Comparison of ENCODE assay signal across 19 cellular contexts in genomic region chr15:42151736-42152135, GRCh38. TPM values are rescaled to one million over a fixed set of nuclear protein-coding genes. Genes with fewer than 3 reads are reported as not detected.
DNase-seq lines count a peak whose midpoint lies in the region; ATAC-seq and TF ChIP-seq lines count a peak whose summit lies in the region.
"Had no signal": no experiment of that assay in that cellular context is flagged by ENCODE, and none has a peak within 500 bp of the region (broad histone marks: within the 10 kb centered on the region; RNA-seq: fewer than 3 reads in every experiment).

No MANE protein-coding gene starts in this region.

- no peak for ATAC-seq in lung (ENCODE audit: insufficient read depth, low FRiP score)
- ATAC-seq: activated CD4-positive, CD25-positive, alpha-beta regulatory T cell treated with anti-CD3 and anti-CD28 coated beads, Interleukin-2, amount 50 U/mL, for 24 hours; HCT116 had no signal

- no peaks in the 10 kb centered on the region for H3K36me3 ChIP-seq in lung (ENCODE audit: control insufficient read depth in 2 of 2, insufficient read depth in 2 of 2, low read length in 2 of 2)
- H3K36me3 ChIP-seq in skeletal muscle tissue (ENCODE audit: control insufficient read depth in 3 of 3, insufficient read depth in 3 of 3, low read length in 3 of 3), result no peaks in the 10 kb centered on the region
- H3K36me3 ChIP-seq in tibial nerve, result no peaks in the 10 kb centered on the region

- H3K9ac ChIP-seq in skeletal muscle tissue (ENCODE audit: low read depth in 1 of 3, low read length in 3 of 3), result peak overlapping the region in 1 of 3 donors; percentile 66

- peaks cover 0 to 12% of the 10 kb centered on the region in 2 donors for H3K4me1 ChIP-seq in lung (ENCODE audit: control insufficient read depth in 2 of 2, insufficient read depth in 2 of 2, low read length in 2 of 2)
- peaks cover 30 to 54% (median 41%) of the 10 kb centered on the region in 3 donors for H3K4me1 ChIP-seq in skeletal muscle tissue (ENCODE audit: control insufficient read depth in 3 of 3, insufficient read depth in 3 of 3, low read length in 3 of 3)
- peaks cover 0 to 12% (median 2%) of the 10 kb centered on the region in 4 donors for H3K4me1 ChIP-seq in tibial nerve

- H3K27ac ChIP-seq in lung (ENCODE audit: low read depth in 1 of 2, low read length in 1 of 2) (peak overlapping the region; percentile 49 to 58), skeletal muscle tissue (ENCODE audit: low read depth, low read length) (peak overlapping the region; percentile 90), tibial nerve (peak overlapping the region in 1 of 4 donors; percentile 11)

- H3K4me3 ChIP-seq in lung (no peak overlapping the region), skeletal muscle tissue (ENCODE audit: low read length in 3 of 3) (no peak overlapping the region), tibial nerve (no peak overlapping the region)

- H3K9me3 ChIP-seq in lung (ENCODE audit: control insufficient read depth in 2 of 2, insufficient read depth in 1 of 2, low read length in 1 of 2) (no peaks in the 10 kb centered on the region), skeletal muscle tissue (ENCODE audit: control insufficient read depth in 3 of 3, low read length in 3 of 3) (no peaks in the 10 kb centered on the region), tibial nerve (no peaks in the 10 kb centered on the region)

- DNase-seq in NCI-H82 treated with DMSO at 0.1 percent for 48 hours (lab: John Stamatoyannopoulos, UW; ENCODE audit: unreplicated experiment) (peak; percentile 7), dermis blood vessel endothelial cell (peak; percentile 39), lung (ENCODE audit: low spot score) (no peak), DMS153 (lab: John Stamatoyannopoulos, UW) (no peak), tibial nerve (ENCODE audit: low spot score in 2 of 2) (no peak)
- no peak for DNase-seq in activated effector memory CD4-positive, alpha-beta T cell treated with Interleukin-2 at 50 U/mL for 16 hours
- DNase-seq in activated T-cell treated with anti-CD3 and anti-CD28 coated beads, Interleukin-2, amount 50 U/mL, for 1 hour, result no peak
- DNase-seq: central memory CD4-positive, alpha-beta T cell; NCI-H1105; NCI-H2171; SHP77 had no signal

- TF ChIP-seq POLR2A in tibial nerve (IDR thresholded peaks at IDR 0.05), result no peak

- TF ChIP-seq EP300 in tibial nerve (IDR thresholded peaks at IDR 0.05), result no peak

- TF ChIP-seq CTCF in lung (IDR thresholded peaks at IDR 0.05; ENCODE audit: control extremely low read depth, extremely low read depth) (no peak), tibial nerve (IDR thresholded peaks at IDR 0.05) (no peak)

- 57 to 67% methylated on average over 4 of the region's 4 CpGs for WGBS in lung, 2 donors
- WGBS in tibial nerve, 2 donors, result 13 to 26% methylated on average over 4 of the region's 4 CpGs

- H3K27me3 ChIP-seq in lung (ENCODE audit: control insufficient read depth, insufficient read depth), result no peaks in the 10 kb centered on the region
- H3K27me3 ChIP-seq in skeletal muscle tissue (ENCODE audit: control insufficient read depth in 3 of 3, insufficient read depth in 3 of 3, low read length in 3 of 3), result peaks cover 0 to 2% (median 0%) of the 10 kb centered on the region in 3 donors
- no peaks in the 10 kb centered on the region for H3K27me3 ChIP-seq in tibial nerve

RNA-seq across cellular contexts. Expression of gene PLA2G4F, which starts 4.7 kb away (rescaled TPM):
- total RNA-seq in dermis blood vessel endothelial cell, result not detected in 2 replicates
- 100 to 1,000 TPM in 1 of 2 donors, 10 to 100 TPM in 1; 10.9 to 116 TPM for total RNA-seq in lung
- polyA plus RNA-seq in lung, result 10 to 100 TPM; 18.9 to 64.7 TPM
- total RNA-seq in skeletal muscle tissue, result not detected
- not detected for total RNA-seq in tibial nerve
- total RNA-seq: mononuclear cell; subcutaneous adipose tissue; T-helper 2 cell treated with Interferon-gamma antibody and Interleukin-4, amounts not matched to agents 100 ng/mL and 5 ng/mL, for 36 hours had no signal
- polyA plus RNA-seq: IgD-negative memory B cell had no signal

RNA-seq across cellular contexts. Expression of gene VPS39, which starts 56.4 kb away (rescaled TPM):
- total RNA-seq in dermis blood vessel endothelial cell, result 47.0 and 53.4 TPM in 2 replicates
- total RNA-seq in lung, result 10 to 100 TPM; 63.8 to 99.1 TPM
- 10 to 100 TPM; 29.4 to 39.3 TPM for polyA plus RNA-seq in lung
- 29.2 TPM for total RNA-seq in skeletal muscle tissue
- 100 to 1,000 TPM; 133 to 264 (median 205) TPM for total RNA-seq in tibial nerve

RNA-seq across cellular contexts. Expression of gene PLA2G4D, which starts 57.4 kb away (rescaled TPM):
- total RNA-seq in dermis blood vessel endothelial cell (0.17 TPM in 1 of 2 replicates, not detected in the other), lung (under 1 TPM in 1 of 2 donors, not detected in 1; 0.15 TPM), skeletal muscle tissue (not detected), tibial nerve (not detected)
- polyA plus RNA-seq in lung, result under 1 TPM; 0.12 to 0.31 TPM
- total RNA-seq: mononuclear cell; progenitor cell of endocrine pancreas; T-helper 2 cell treated with Interferon-gamma antibody and Interleukin-4, amounts not matched to agents 100 ng/mL and 5 ng/mL, for 36 hours had no signal
- polyA plus RNA-seq: IgD-negative memory B cell had no signal

Comparison
In these comparisons a context has a peak if more than half of its experiments do, and no peak if none do; other contexts are left out.
1. DNase-seq: peak in NCI-H82 treated with DMSO at 0.1 percent for 48 hours (single experiment) and dermis blood vessel endothelial cell (single experiment); none in lung (single experiment), DMS153 (single experiment), activated effector memory CD4-positive, alpha-beta T cell treated with Interleukin-2 at 50 U/mL for 16 hours (single experiment), activated T-cell treated with anti-CD3 and anti-CD28 coated beads, Interleukin-2, amount 50 U/mL, for 1 hour (single experiment) and tibial nerve (0 of 2).
2. RNA of gene PLA2G4F, which starts 4.7 kb away (total RNA-seq): 10.9 to 116 TPM in lung; not detected in dermis blood vessel endothelial cell, not detected in skeletal muscle tissue (single experiment) and not detected in tibial nerve; every median in the first group is over 10 times any median in the second.